ENCODE assay signal across 8 cellular contexts in the genomic region with DNA sequence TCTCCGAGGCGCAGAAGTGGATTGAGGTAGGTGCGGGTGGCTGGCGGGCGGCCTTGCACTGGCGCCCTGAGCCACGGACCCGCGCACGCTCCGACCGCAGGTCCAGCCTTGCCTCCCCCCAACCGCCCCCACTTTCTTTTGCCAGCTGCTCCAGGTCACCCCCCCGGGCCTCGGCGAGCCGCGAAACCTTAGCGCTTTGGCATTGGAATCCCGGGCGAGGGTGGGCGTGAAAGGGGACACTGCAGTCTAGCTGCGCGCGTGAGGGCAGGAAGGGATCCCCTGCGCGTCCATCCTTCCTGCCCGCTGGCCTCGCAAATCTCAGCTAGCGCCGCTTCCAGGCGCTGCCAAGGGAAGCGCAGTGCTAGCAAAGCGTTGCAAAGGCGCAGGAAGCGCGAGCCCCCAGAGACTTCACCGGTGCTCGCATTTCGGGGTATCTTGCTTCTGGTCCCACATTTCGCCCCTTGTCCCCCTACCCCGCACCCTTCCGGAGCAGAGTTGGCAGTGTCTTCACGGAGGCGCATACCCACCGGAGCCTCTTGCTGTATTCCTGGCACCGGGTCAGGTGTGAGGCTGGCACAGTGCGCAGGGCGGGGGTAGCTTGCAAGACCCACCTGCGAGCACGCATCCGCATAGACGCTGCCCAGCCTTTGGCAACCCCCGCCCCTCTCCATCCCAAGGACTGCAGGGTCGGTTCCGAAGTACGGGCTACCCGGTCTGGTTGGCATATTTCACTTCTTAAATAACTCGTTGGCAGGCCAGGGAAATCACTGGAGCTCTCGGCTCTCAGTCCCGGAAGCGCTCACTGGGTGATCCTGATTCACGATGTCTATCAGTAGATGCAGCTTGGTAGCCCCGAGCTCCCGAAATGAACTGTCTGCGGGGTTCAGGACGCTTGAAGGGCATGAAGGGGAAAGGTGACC.
DNase-seq lines count a peak whose midpoint lies in the region; ATAC-seq and TF ChIP-seq lines count a peak whose summit lies in the region.

No MANE protein-coding gene starts in this region.

- no peak overlapping the region for H2AFZ ChIP-seq in Karpas-422 (ENCODE audit: low read length)

- H3K4me1 ChIP-seq in BE2C (peaks cover 28% of the 10 kb centered on the region), iPS-18a (ENCODE audit: control insufficient read depth, low read depth, low read length) (peaks cover 47% of the 10 kb centered on the region), sigmoid colon (peaks cover 0 to 27% (median 10%) of the 10 kb centered on the region in 4 donors), Karpas-422 (ENCODE audit: low read length) (no peaks in the 10 kb centered on the region)

- TF ChIP-seq EP300 in sigmoid colon (IDR thresholded peaks at IDR 0.05): no peak

- no peaks in the 10 kb centered on the region for H3K9me3 ChIP-seq in BE2C
- no peaks in the 10 kb centered on the region for H3K9me3 ChIP-seq in iPS-18a (ENCODE audit: control insufficient read depth, low read depth, low read length)
- no peaks in the 10 kb centered on the region for H3K9me3 ChIP-seq in sigmoid colon
- no peaks in the 10 kb centered on the region for H3K9me3 ChIP-seq in Karpas-422 (ENCODE audit: low read length)

- no peaks in the 10 kb centered on the region for H3K79me2 ChIP-seq in Karpas-422 (ENCODE audit: low read length)

- TF ChIP-seq CTCF in BE2C (IDR thresholded peaks at IDR 0.05; ENCODE audit: low read depth, low read length) (no peak), sigmoid colon (IDR thresholded peaks at IDR 0.05) (no peak)

- WGBS in sigmoid colon, 2 donors: 0 to 1% methylated on average over 67 of the region's 67 CpGs

- H3K4me3 ChIP-seq in BE2C (ENCODE audit: low read depth, low read length): peak overlapping the region; percentile 90
- peak overlapping the region; percentile 64 for H3K4me3 ChIP-seq in iPS-18a (ENCODE audit: low read length)
- peak overlapping the region; percentile 70 to 93 (median 86) for H3K4me3 ChIP-seq in sigmoid colon
- H3K4me3 ChIP-seq in Karpas-422 (ENCODE audit: low read length): no peak overlapping the region

- no peak overlapping the region for H3K4me2 ChIP-seq in Karpas-422 (ENCODE audit: low read depth, low read length, poor library complexity, severe bottlenecking)

- H3K9me2 ChIP-seq in Karpas-422 (replicated peaks; ENCODE audit: insufficient read depth, low read length): no peaks in the 10 kb centered on the region

- no peaks in the 10 kb centered on the region for H3K27me3 ChIP-seq in BE2C
- peaks cover 86% of the 10 kb centered on the region for H3K27me3 ChIP-seq in iPS-18a (ENCODE audit: control insufficient read depth, insufficient read depth, low read length)
- no peaks in the 10 kb centered on the region for H3K27me3 ChIP-seq in sigmoid colon
- no peaks in the 10 kb centered on the region for H3K27me3 ChIP-seq in Karpas-422 (ENCODE audit: low read length)

- H3K27ac ChIP-seq in iPS-18a (ENCODE audit: low read length) (no peak overlapping the region), sigmoid colon (peak overlapping the region; percentile 71 to 91 (median 82)), Karpas-422 (ENCODE audit: low read length) (no peak overlapping the region)

- intact Hi-C loops in sigmoid colon (cut with DNase I): loop anchor here (2.0 to 5.0 kb wide), 4 partner anchors 79 to 284 kb away; a partner anchor contains a TSS

- no peak for ATAC-seq in HG03175 (IDR thresholded peaks at IDR 0.05; ENCODE audit: unreplicated experiment)

- H3K36me3 ChIP-seq in BE2C: peaks cover 20% of the 10 kb centered on the region
- H3K36me3 ChIP-seq in iPS-18a (ENCODE audit: control insufficient read depth, low read depth, low read length): no peaks in the 10 kb centered on the region
- H3K36me3 ChIP-seq in sigmoid colon: no peaks in the 10 kb centered on the region
- H3K36me3 ChIP-seq in Karpas-422 (ENCODE audit: insufficient read depth, low read length): no peaks in the 10 kb centered on the region

- TF ChIP-seq POLR2A in sigmoid colon (IDR thresholded peaks at IDR 0.05): no peak

- no peaks in the 10 kb centered on the region for H4K20me1 ChIP-seq in Karpas-422 (ENCODE audit: insufficient read depth, low read depth, low read length)

- DNase-seq in BE2C: peak; percentile 63
- DNase-seq in HuH-7.5 (ENCODE audit: low spot score): peak; percentile 19
- DNase-seq in astrocyte of the hippocampus (ENCODE audit: low read depth, low spot score): peak; percentile 74
- DNase-seq in sigmoid colon: peak; percentile 77
- DNase-seq in Karpas-422: no peak
- DNase-seq in activated CD4-positive, CD25-positive, alpha-beta regulatory T cell treated with anti-CD3 and anti-CD28 coated beads, Interleukin-2, amount 50 U/mL, for 72 hours: no peak

- H3K9ac ChIP-seq in iPS-18a (ENCODE audit: low read length) (no peak overlapping the region), Karpas-422 (ENCODE audit: low read length) (no peak overlapping the region)

Comparison
In these comparisons a context has a peak if more than half of its experiments do, and no peak if none do; other contexts are left out.
1. DNase-seq: peak in BE2C (single experiment), HuH-7.5 (single experiment), astrocyte of the hippocampus (single experiment) and sigmoid colon (single experiment); none in Karpas-422 (single experiment) and activated CD4-positive, CD25-positive, alpha-beta regulatory T cell treated with anti-CD3 and anti-CD28 coated beads, Interleukin-2, amount 50 U/mL, for 72 hours (single experiment).
2. H3K27ac ChIP-seq: peak in sigmoid colon (4 of 4); none in iPS-18a (single experiment) and Karpas-422 (single experiment).